In genomic region chr6:93784794-93785757, GRCh38 we compare ENCODE assay signal across 10 cellular contexts.
DNase-seq lines count a peak whose midpoint lies in the region; ATAC-seq and TF ChIP-seq lines count a peak whose summit lies in the region.
"Had no signal": no experiment of that assay in that cellular context is flagged by ENCODE, and none has a peak within 500 bp of the region (broad histone marks: within the 10 kb centered on the region; RNA-seq: fewer than 3 reads in every experiment).

No MANE protein-coding gene starts in this region.

- no peak overlapping the region for H3K9ac ChIP-seq in H9 (ENCODE audit: extremely low read depth, insufficient read length, low read length)

- no peaks in the 10 kb centered on the region for H4K20me1 ChIP-seq in H9 (ENCODE audit: control insufficient read depth, insufficient read depth, insufficient read length)

- no peaks in the 10 kb centered on the region for H3K23me2 ChIP-seq in H9 (ENCODE audit: insufficient read length, low read depth, low read length, poor library complexity, severe bottlenecking)

- no peak overlapping the region for H3K23ac ChIP-seq in H9 (ENCODE audit: insufficient read length, low read depth, low read length)

- H2AFZ ChIP-seq in H9 (ENCODE audit: low read length), result no peak overlapping the region

- no peak overlapping the region for H3K56ac ChIP-seq in H9 (ENCODE audit: insufficient read length, low read depth, low read length)

- H4K8ac ChIP-seq in H9 (replicated peaks; ENCODE audit: insufficient read length, low read depth, low read length), result no peak overlapping the region

- TF ChIP-seq EP300 in sigmoid colon (IDR thresholded peaks at IDR 0.05), result no peak

- H2AK5ac ChIP-seq in H9 (ENCODE audit: insufficient read length, low read length), result no peak overlapping the region

- peak overlapping the region; percentile 75 for H2BK5ac ChIP-seq in H9 (ENCODE audit: insufficient read length, low read length)

- no peak overlapping the region for H3K4ac ChIP-seq in H9 (ENCODE audit: low read depth, low read length)

- peaks cover 10% of the 10 kb centered on the region; the same call in 1 of the 2 replicates for H3K4me1 ChIP-seq in H9 (ENCODE audit: insufficient read depth, low read length)
- H3K4me1 ChIP-seq in left ventricle myocardium inferior, result peaks cover 20% of the 10 kb centered on the region
- peaks cover 0 to 22% (median 9%) of the 10 kb centered on the region in 4 donors for H3K4me1 ChIP-seq in sigmoid colon

- H3K27me3 ChIP-seq in H9 (ENCODE audit: insufficient read depth, low read length) (no peaks in the 10 kb centered on the region), left ventricle myocardium inferior (ENCODE audit: low read depth) (no peaks in the 10 kb centered on the region), sigmoid colon (no peaks in the 10 kb centered on the region)

- no peak overlapping the region for H4K91ac ChIP-seq in H9 (ENCODE audit: insufficient read length, low read depth, low read length)

- peak overlapping the region; percentile 95 to 99 (median 99) for H3K27ac Mint-ChIP-seq in H9
- H3K27ac Mint-ChIP-seq: dendritic cell treated with granulocyte-macrophage colony-stimulating factor and Interleukin-4, amounts not matched to agents 40 ng/mL and 50 ng/mL, for 4 days; natural killer cell treated with Interleukin-12 subunit alpha and Interleukin-12 subunit beta and Interleukin-15 and Interleukin-18, amount 100 ng/mL, for 72 hours had no signal

- H3K36me3 Mint-ChIP-seq in H9 (ENCODE audit: insufficient read depth in 1 of 3, low read depth in 3 of 3), result peaks cover 0 to 5% (median 3%) of the 10 kb centered on the region in 3 experiments; a peak in 3 of 7 replicates
- H3K36me3 Mint-ChIP-seq: natural killer cell treated with Interleukin-12 subunit alpha and Interleukin-12 subunit beta and Interleukin-15 and Interleukin-18, amount 100 ng/mL, for 72 hours had no signal

- H3K4me2 ChIP-seq in H9 (ENCODE audit: insufficient read depth, insufficient read length, low read length), result no peak overlapping the region

- no peaks in the 10 kb centered on the region for H3K27me3 Mint-ChIP-seq in H9 (ENCODE audit: low read depth)
- H3K27me3 Mint-ChIP-seq: dendritic cell treated with granulocyte-macrophage colony-stimulating factor and Interleukin-4, amounts not matched to agents 40 ng/mL and 50 ng/mL, for 4 days; natural killer cell treated with Interleukin-12 subunit alpha and Interleukin-12 subunit beta and Interleukin-15 and Interleukin-18, amount 100 ng/mL, for 72 hours had no signal

- no peak overlapping the region for H4K5ac ChIP-seq in H9 (ENCODE audit: insufficient read length, low read depth, low read length)

- H3K18ac ChIP-seq in H9 (ENCODE audit: insufficient read length, low read depth, low read length), result no peak overlapping the region

- no peak overlapping the region for H3K14ac ChIP-seq in H9 (ENCODE audit: insufficient read depth, low read length)

- H2BK12ac ChIP-seq in H9 (ENCODE audit: insufficient read length, low read depth, low read length), result no peak overlapping the region

- H3K9me3 Mint-ChIP-seq in H9, result no peaks in the 10 kb centered on the region
- H3K9me3 Mint-ChIP-seq: dendritic cell treated with granulocyte-macrophage colony-stimulating factor and Interleukin-4, amounts not matched to agents 40 ng/mL and 50 ng/mL, for 4 days had no signal

- no peak overlapping the region for H2BK20ac ChIP-seq in H9 (ENCODE audit: low read depth, low read length, poor library complexity, severe bottlenecking)

- H3K4me3 ChIP-seq in left ventricle myocardium inferior (peak overlapping the region; percentile 38), sigmoid colon (peak overlapping the region; percentile 6 to 42 (median 38))

- H3K36me3 ChIP-seq in left ventricle myocardium inferior, result no peaks in the 10 kb centered on the region
- no peaks in the 10 kb centered on the region for H3K36me3 ChIP-seq in sigmoid colon

- intact Hi-C loops in left ventricle myocardium inferior (cut with micrococcal nuclease) (no loop called here), sigmoid colon (cut with DNase I) (loop anchor here (5.0 to 10.0 kb wide), 2 partner anchors 210 to 363 kb away; no protein-coding TSS in a partner anchor)

- no peaks in the 10 kb centered on the region for H3K79me1 ChIP-seq in H9 (ENCODE audit: insufficient read depth, low read depth, low read length, poor library complexity, severe bottlenecking)

- no peaks in the 10 kb centered on the region for H3K9me3 ChIP-seq in H9 (ENCODE audit: control insufficient read depth, low read depth, low read length)
- no peaks in the 10 kb centered on the region for H3K9me3 ChIP-seq in left ventricle myocardium inferior (replicated peaks)
- H3K9me3 ChIP-seq in sigmoid colon, result no peaks in the 10 kb centered on the region

- H2BK15ac ChIP-seq in H9 (ENCODE audit: low read depth, low read length), result no peak overlapping the region

- DNase-seq in H9, result no peak
- peak; percentile 97 for DNase-seq in amniotic epithelial cell (ENCODE audit: low read depth)
- DNase-seq in left ventricle myocardium inferior, result no peak
- DNase-seq in sigmoid colon, result no peak

- ATAC-seq in GM21529 (IDR thresholded peaks at IDR 0.05; ENCODE audit: unreplicated experiment) (no peak), HG02759 (IDR thresholded peaks at IDR 0.05; ENCODE audit: unreplicated experiment) (no peak), GM19397 (IDR thresholded peaks at IDR 0.05; ENCODE audit: unreplicated experiment) (no peak), GM21619 (IDR thresholded peaks at IDR 0.05; ENCODE audit: unreplicated experiment) (no peak)
- ATAC-seq: natural killer cell treated with Interleukin-12 subunit alpha and Interleukin-12 subunit beta and Interleukin-15 and Interleukin-18, amount 100 ng/mL, for 72 hours had no signal

- H3K27ac ChIP-seq in H9 (ENCODE audit: insufficient read length, low read depth, low read length), result peak overlapping the region; percentile 67
- H3K27ac ChIP-seq in left ventricle myocardium inferior (replicated peaks), result peak overlapping the region; percentile 64
- H3K27ac ChIP-seq in sigmoid colon, result peak overlapping the region in 3 of 4 donors; percentile 65 to 76 (median 68)

- no peaks in the 10 kb centered on the region for H3K79me2 ChIP-seq in H9 (ENCODE audit: insufficient read depth, low read length)

- WGBS in H9 (ENCODE audit: extremely low coverage, insufficient read length, low lambda C conversion rate), result no CpG with 5 or more reads among the region's 8 CpGs
- WGBS in sigmoid colon, 2 donors, result 72 to 84% methylated on average over 8 of the region's 8 CpGs

- H2BK120ac ChIP-seq in H9 (ENCODE audit: low read depth, low read length, poor library complexity, severe bottlenecking), result no peak overlapping the region

- peak overlapping the region; percentile 2 to 47; a peak in 3 of 5 replicates for H3K4me3 Mint-ChIP-seq in H9
- H3K4me3 Mint-ChIP-seq: dendritic cell treated with granulocyte-macrophage colony-stimulating factor and Interleukin-4, amounts not matched to agents 40 ng/mL and 50 ng/mL, for 4 days; natural killer cell treated with Interleukin-12 subunit alpha and Interleukin-12 subunit beta and Interleukin-15 and Interleukin-18, amount 100 ng/mL, for 72 hours had no signal

- no peak for TF ChIP-seq POLR2A in sigmoid colon (IDR thresholded peaks at IDR 0.05)

- H3K4me1 Mint-ChIP-seq in H9, result peaks cover 54 to 61% of the 10 kb centered on the region in 2 experiments

- TF ChIP-seq CTCF in H9 (conservative IDR thresholded peaks at IDR 0.05) (no peak), left ventricle myocardium inferior (IDR thresholded peaks at IDR 0.05; ENCODE audit: borderline replicate concordance) (no peak), sigmoid colon (IDR thresholded peaks at IDR 0.05) (no peak)

- no peak overlapping the region for H3T11ph ChIP-seq in H9 (ENCODE audit: low read length)
